Comparison of ENCODE assay signal across 15 cellular contexts in genomic region chr9:91276513-91276912, GRCh38.
DNase-seq lines count a peak whose midpoint lies in the region; ATAC-seq and TF ChIP-seq lines count a peak whose summit lies in the region.
"Had no signal": no experiment of that assay in that cellular context is flagged by ENCODE, and none has a peak within 500 bp of the region (broad histone marks: within the 10 kb centered on the region; RNA-seq: fewer than 3 reads in every experiment).

No MANE protein-coding gene starts in this region.

- H3K27me3 ChIP-seq in trophoblast cell (ENCODE audit: insufficient read depth, low read length) (no peaks in the 10 kb centered on the region), endodermal cell (ENCODE audit: control insufficient read depth, insufficient read depth, low read length, poor library complexity, severe bottlenecking) (no peaks in the 10 kb centered on the region), BE2C (no peaks in the 10 kb centered on the region)

- peak overlapping the region; percentile 55 for H3K27ac Mint-ChIP-seq in activated CD4-positive, alpha-beta T cell treated with anti-CD3 and anti-CD28 coated beads, Interleukin-2, amount 10 ng/mL, durations not matched to agents 7 days and 5 days
- H3K27ac Mint-ChIP-seq in WTC11 (peak overlapping the region; percentile 19; the same call in 1 of the 2 replicates), endodermal cell (no peak overlapping the region)
- H3K27ac Mint-ChIP-seq: CD4-positive, alpha-beta T cell had no signal

- no peak overlapping the region for H3K18ac ChIP-seq in trophoblast cell (ENCODE audit: low read length)

- no peak overlapping the region for H2BK5ac ChIP-seq in trophoblast cell (ENCODE audit: low read depth, low read length, poor library complexity)

- H3K36me3 ChIP-seq in trophoblast cell (ENCODE audit: control insufficient read depth in 1 of 2, insufficient read depth in 2 of 2, low read length in 2 of 2): peaks cover 0 to 2% of the 10 kb centered on the region in 2 experiments
- no peaks in the 10 kb centered on the region for H3K36me3 ChIP-seq in endodermal cell (ENCODE audit: control insufficient read depth, insufficient read depth, low read length)
- H3K36me3 ChIP-seq in BE2C: no peaks in the 10 kb centered on the region
- H3K36me3 ChIP-seq: HAP-1 had no signal

- no peak overlapping the region for H3K27ac ChIP-seq in trophoblast cell (ENCODE audit: low read depth, low read length)
- no peak overlapping the region for H3K27ac ChIP-seq in endodermal cell (ENCODE audit: low read depth, low read length)

- no peak overlapping the region for H3K4me2 ChIP-seq in trophoblast cell (ENCODE audit: low read length)

- H3K9ac ChIP-seq in trophoblast cell (ENCODE audit: low read length): no peak overlapping the region
- no peak overlapping the region for H3K9ac ChIP-seq in endodermal cell (ENCODE audit: extremely low read depth, low read length, poor library complexity, severe bottlenecking)

- WGBS in trophoblast cell (ENCODE audit: extremely low coverage, insufficient coverage, insufficient read length): no CpG with 5 or more reads among the region's 3 CpGs
- 94% methylated on average over 3 of the region's 3 CpGs; no CpG with 5 or more reads in 1 of the 2 experiments for WGBS in endodermal cell (ENCODE audit: insufficient coverage in 1 of 2, insufficient read length in 1 of 2), 2 experiments

- H3K4me1 ChIP-seq in trophoblast cell (ENCODE audit: control insufficient read depth in 1 of 2, insufficient read depth in 2 of 2, low read length in 2 of 2): no peaks in the 10 kb centered on the region
- H3K4me1 ChIP-seq in endodermal cell (ENCODE audit: control insufficient read depth, insufficient read depth, low read length): no peaks in the 10 kb centered on the region
- H3K4me1 ChIP-seq in BE2C: no peaks in the 10 kb centered on the region
- H3K4me1 ChIP-seq: HAP-1 had no signal

- H3K79me1 ChIP-seq in trophoblast cell (ENCODE audit: low read length): no peaks in the 10 kb centered on the region

- no peak overlapping the region for H2BK120ac ChIP-seq in trophoblast cell (ENCODE audit: insufficient read depth, low read length, poor library complexity)

- no peak overlapping the region for H3K23ac ChIP-seq in trophoblast cell (ENCODE audit: low read length)

- H3K4me3 ChIP-seq in cardiac fibroblast (replicated peaks in 1 of 2; ENCODE audit: low read depth in 2 of 2, low read length in 2 of 2) (no peak overlapping the region), trophoblast cell (ENCODE audit: low read depth, low read length) (no peak overlapping the region), endodermal cell (ENCODE audit: low read length) (no peak overlapping the region), BE2C (ENCODE audit: low read depth, low read length) (no peak overlapping the region)
- H3K4me3 ChIP-seq: HAP-1 had no signal

- H3K4me3 Mint-ChIP-seq in activated CD4-positive, alpha-beta T cell treated with anti-CD3 and anti-CD28 coated beads, Interleukin-2, amount 10 ng/mL, durations not matched to agents 7 days and 5 days: no peak overlapping the region
- H3K4me3 Mint-ChIP-seq in WTC11 (no peak overlapping the region), endodermal cell (no peak overlapping the region)
- H3K4me3 Mint-ChIP-seq: CD4-positive, alpha-beta T cell had no signal

- no peak overlapping the region for H2AK5ac ChIP-seq in trophoblast cell (ENCODE audit: low read length)

- CTCF ChIA-PET in activated CD4-positive, alpha-beta T cell treated with anti-CD3 and anti-CD28 coated beads, Interleukin-2, amount 10 ng/mL, durations not matched to agents 7 days and 5 days (lab: Charles Lee): interaction anchor here (0.9 kb wide), 1 partner anchor 43 kb away, joined by 4 read pairs; no protein-coding TSS in a partner anchor
- CTCF ChIA-PET in WTC11 (lab: Charles Lee): no interaction called here

- H3K27me3 Mint-ChIP-seq in activated CD4-positive, alpha-beta T cell treated with anti-CD3 and anti-CD28 coated beads, Interleukin-2, amount 10 ng/mL, durations not matched to agents 7 days and 5 days: no peaks in the 10 kb centered on the region
- no peaks in the 10 kb centered on the region for H3K27me3 Mint-ChIP-seq in WTC11 (ENCODE audit: low read depth)
- H3K27me3 Mint-ChIP-seq in endodermal cell (ENCODE audit: insufficient read depth): no peaks in the 10 kb centered on the region
- H3K27me3 Mint-ChIP-seq: CD4-positive, alpha-beta T cell had no signal

- H3K79me2 ChIP-seq in trophoblast cell (ENCODE audit: control insufficient read depth, insufficient read depth, low read length, poor library complexity): no peaks in the 10 kb centered on the region

- peaks cover 18% of the 10 kb centered on the region for H3K36me3 Mint-ChIP-seq in activated CD4-positive, alpha-beta T cell treated with anti-CD3 and anti-CD28 coated beads, Interleukin-2, amount 10 ng/mL, durations not matched to agents 7 days and 5 days (ENCODE audit: low read depth)
- H3K36me3 Mint-ChIP-seq in WTC11 (no peaks in the 10 kb centered on the region), endodermal cell (ENCODE audit: low read depth) (peaks cover 3% of the 10 kb centered on the region)

- H2AFZ ChIP-seq in trophoblast cell (ENCODE audit: insufficient read depth, low read length, poor library complexity): no peak overlapping the region

- no peak overlapping the region for H2BK12ac ChIP-seq in trophoblast cell (ENCODE audit: low read length)

- H4K91ac ChIP-seq in trophoblast cell (ENCODE audit: low read depth, low read length): no peak overlapping the region

- no peaks in the 10 kb centered on the region for H3K9me3 ChIP-seq in trophoblast cell (ENCODE audit: insufficient read depth, low read depth, low read length)
- no peaks in the 10 kb centered on the region for H3K9me3 ChIP-seq in endodermal cell (ENCODE audit: control insufficient read depth, low read length)
- H3K9me3 ChIP-seq in BE2C: no peaks in the 10 kb centered on the region
- H3K9me3 ChIP-seq: HAP-1 had no signal

- TF ChIP-seq CTCF in WTC11 (IDR thresholded peaks at IDR 0.05): no peak
- TF ChIP-seq CTCF in cardiac fibroblast (IDR thresholded peaks at IDR 0.05; ENCODE audit: low read depth, low read length): no peak
- TF ChIP-seq CTCF in endodermal cell (conservative IDR thresholded peaks at IDR 0.05): no peak
- TF ChIP-seq CTCF in BE2C (IDR thresholded peaks at IDR 0.05; ENCODE audit: low read depth, low read length): no peak

- H3K4ac ChIP-seq in trophoblast cell (ENCODE audit: low read depth, low read length): no peak overlapping the region

- H3K9me3 Mint-ChIP-seq in activated CD4-positive, alpha-beta T cell treated with anti-CD3 and anti-CD28 coated beads, Interleukin-2, amount 10 ng/mL, durations not matched to agents 7 days and 5 days: peaks cover 5% of the 10 kb centered on the region
- H3K9me3 Mint-ChIP-seq in WTC11 (no peaks in the 10 kb centered on the region), endodermal cell (no peaks in the 10 kb centered on the region)
- H3K9me3 Mint-ChIP-seq: CD4-positive, alpha-beta T cell had no signal

- POLR2A ChIA-PET in activated CD4-positive, alpha-beta T cell treated with anti-CD3 and anti-CD28 coated beads, Interleukin-2, amount 10 ng/mL, durations not matched to agents 7 days and 5 days (lab: Charles Lee): no interaction called here
- POLR2A ChIA-PET in WTC11 (lab: Charles Lee): interaction anchor here (1.2 kb wide), 1 partner anchor 13 kb away, joined by 5 read pairs; no protein-coding TSS in a partner anchor

- no peak overlapping the region for H4K12ac ChIP-seq in trophoblast cell (ENCODE audit: low read depth, low read length)

- no peak for ATAC-seq in WTC11

- no peak for DNase-seq in activated CD4-positive, alpha-beta T cell treated with anti-CD3 and anti-CD28 coated beads, Interleukin-2, amount 10 ng/mL, durations not matched to agents 7 days and 5 days
- DNase-seq in activated CD4-positive, alpha-beta T cell treated with anti-CD3 and anti-CD28 coated beads for 4 hours: no peak
- DNase-seq in WTC11 (ENCODE audit: low spot score) (no peak), cardiac fibroblast (ENCODE audit: low read depth in 2 of 2) (peak; percentile 4 to 18), trophoblast cell (peak; percentile 10 to 77), endodermal cell (no peak), BE2C (no peak)
- DNase-seq: ACHN; C1 segment of cervical spinal cord; Calu3; CD4-positive, alpha-beta T cell; DMS79; GOT3; IMR-90 had no signal

- peaks cover 14% of the 10 kb centered on the region for H3K4me1 Mint-ChIP-seq in activated CD4-positive, alpha-beta T cell treated with anti-CD3 and anti-CD28 coated beads, Interleukin-2, amount 10 ng/mL, durations not matched to agents 7 days and 5 days
- H3K4me1 Mint-ChIP-seq in WTC11 (peaks cover 32% of the 10 kb centered on the region), endodermal cell (peaks cover 14% of the 10 kb centered on the region)

- no peak overlapping the region for H3K14ac ChIP-seq in trophoblast cell (ENCODE audit: low read length)

- H4K8ac ChIP-seq in trophoblast cell (ENCODE audit: low read depth, low read length): no peak overlapping the region

TF ChIP-seq in WTC11, 78 proteins besides CTCF, POLR2A, EP300 and RAD21:
- TF ChIP-seq ZNF263 (CRISPR knock-in tag; IDR thresholded peaks at IDR 0.05; ENCODE audit: low read depth) (no peak), MAX (CRISPR knock-in tag; IDR thresholded peaks at IDR 0.05) (no peak), USF2 (CRISPR knock-in tag; IDR thresholded peaks at IDR 0.05) (no peak), ZNF121 (CRISPR knock-in tag; IDR thresholded peaks at IDR 0.05) (no peak), NR3C1 (CRISPR knock-in tag; conservative IDR thresholded peaks at IDR 0.05; ENCODE audit: low read depth) (no peak), GABPB1 (CRISPR knock-in tag; IDR thresholded peaks at IDR 0.05) (no peak)

Comparison
In these comparisons a context has a peak if more than half of its experiments do, and no peak if none do; other contexts are left out.
1. DNase-seq: peak in cardiac fibroblast (2 of 2) and trophoblast cell (2 of 2); none in activated CD4-positive, alpha-beta T cell treated with anti-CD3 and anti-CD28 coated beads, Interleukin-2, amount 10 ng/mL, durations not matched to agents 7 days and 5 days (single experiment), activated CD4-positive, alpha-beta T cell treated with anti-CD3 and anti-CD28 coated beads for 4 hours (0 of 2), WTC11 (single experiment), endodermal cell (single experiment) and BE2C (single experiment).